12 cellular contexts compared by ENCODE assay signal in genomic region chr2:177598321-177598922, GRCh38.
DNase-seq lines count a peak whose midpoint lies in the region; ATAC-seq, FAIRE-seq and TF ChIP-seq lines count a peak whose summit lies in the region.
"Had no signal": no experiment of that assay in that cellular context is flagged by ENCODE, and none has a peak within 500 bp of the region (broad histone marks: within the 10 kb centered on the region; RNA-seq: fewer than 3 reads in every experiment).

No MANE protein-coding gene starts in this region.

- no peak for TF ChIP-seq EP300 in SK-N-SH (IDR thresholded peaks at IDR 0.05; ENCODE audit: borderline replicate concordance in 1 of 2, low read depth in 1 of 2, low read length in 1 of 2)

- H4K20me1 ChIP-seq in SK-N-SH (ENCODE audit: insufficient read depth) = no peaks in the 10 kb centered on the region

- H3F3A ChIP-seq in SK-N-SH (replicated peaks; ENCODE audit: insufficient read depth) = no peaks in the 10 kb centered on the region

- H3K79me2 ChIP-seq in SK-N-SH (ENCODE audit: insufficient read depth) = no peaks in the 10 kb centered on the region

- H3K27ac ChIP-seq in SK-N-SH (ENCODE audit: low read depth in 2 of 2, low read length in 1 of 2) (peak overlapping the region in 1 of 2 experiments; percentile 43; a peak in 2 of 4 replicates), rectal smooth muscle tissue (ENCODE audit: low read depth, low read length) (peak overlapping the region; percentile 76), Peyer's patch (no peak overlapping the region)
- H3K27ac ChIP-seq: right lobe of liver had no signal

- no peak for DNase-seq in GM12891 (ENCODE audit: insufficient read length, low spot score)
- peak; percentile 35 for DNase-seq in SK-N-SH
- DNase-seq in left cardiac atrium = no peak
- no peak for DNase-seq in kidney tubule cell (ENCODE audit: low spot score)
- DNase-seq in Peyer's patch = no peak
- no peak for DNase-seq in CD14-positive monocyte (ENCODE audit: low spot score)
- DNase-seq in dedifferentiated amniotic fluid mesenchymal stem cell (ENCODE audit: extremely low spot score) = no peak
- DNase-seq: activated CD8-positive, alpha-beta memory T cell treated with anti-CD3 and anti-CD28 coated beads, Interleukin-2, amount 50 U/mL, for 48 hours; NCI-H226; right lobe of liver had no signal

- WGBS in SK-N-SH (ENCODE audit: low lambda C conversion rate) = 46% methylated on average over 4 of the region's 4 CpGs

- TF ChIP-seq CTCF in SK-N-SH (IDR thresholded peaks at IDR 0.05) (no peak), Peyer's patch (IDR thresholded peaks at IDR 0.05) (no peak), CD14-positive monocyte (IDR thresholded peaks at IDR 0.05) (no peak)

- H3K36me3 ChIP-seq in SK-N-SH (replicated peaks in 1 of 2; ENCODE audit: control insufficient read depth in 1 of 2, insufficient read depth in 2 of 2, low read length in 1 of 2) (no peaks in the 10 kb centered on the region), rectal smooth muscle tissue (ENCODE audit: control insufficient read depth, insufficient read depth, low read length) (no peaks in the 10 kb centered on the region), Peyer's patch (no peaks in the 10 kb centered on the region)
- H3K36me3 ChIP-seq: right lobe of liver had no signal

- H3K9ac ChIP-seq in SK-N-SH = no peak overlapping the region
- H3K9ac ChIP-seq in rectal smooth muscle tissue (ENCODE audit: low read length) = no peak overlapping the region

- H3K9me3 Mint-ChIP-seq in CD14-positive monocyte = peaks cover 0 to 6% (median 2%) of the 10 kb centered on the region in 7 donors
- H3K9me3 Mint-ChIP-seq: T-helper 2 cell treated with Interferon-gamma antibody and Interleukin-4, amounts not matched to agents 5 μg/mL and 100 μg/mL, for 36 hours had no signal

- no peak overlapping the region for H3K4me3 Mint-ChIP-seq in CD14-positive monocyte
- H3K4me3 Mint-ChIP-seq: T-helper 2 cell treated with Interferon-gamma antibody and Interleukin-4, amounts not matched to agents 5 μg/mL and 100 μg/mL, for 36 hours had no signal

- H3K4me2 ChIP-seq in SK-N-SH = no peak overlapping the region

- FAIRE-seq in GM12891 (lab: Jason Lieb, UNC) = peak; percentile 23

- TF ChIP-seq POLR2A in GM12891 (IDR thresholded peaks at IDR 0.05; ENCODE audit: low read depth, low read length) (no peak), Peyer's patch (IDR thresholded peaks at IDR 0.05) (no peak)

- peak; percentile 76 to 77 for ATAC-seq in left cardiac atrium

- H3K27me3 Mint-ChIP-seq in CD14-positive monocyte (ENCODE audit: low read depth in 3 of 3) = no peaks in the 10 kb centered on the region

- H3K27ac Mint-ChIP-seq in CD14-positive monocyte = no peak overlapping the region
- H3K27ac Mint-ChIP-seq: T-helper 2 cell treated with Interferon-gamma antibody and Interleukin-4, amounts not matched to agents 5 μg/mL and 100 μg/mL, for 36 hours had no signal

- intact Hi-C loops in left cardiac atrium (cut with DNase I) (no loop called here), CD14-positive monocyte (cut with micrococcal nuclease) (no loop called here)

- H3K4me3 ChIP-seq in SK-N-SH (ENCODE audit: low read depth in 2 of 2, low read length in 1 of 2) (no peak overlapping the region), rectal smooth muscle tissue (ENCODE audit: low read length) (no peak overlapping the region), Peyer's patch (no peak overlapping the region)
- H3K4me3 ChIP-seq: right lobe of liver had no signal

- H3K4me1 Mint-ChIP-seq in CD14-positive monocyte = no peaks in the 10 kb centered on the region

- peaks cover 0 to 21% of the 10 kb centered on the region in 2 experiments; a peak in 3 of 4 replicates for H3K4me1 ChIP-seq in SK-N-SH (ENCODE audit: control insufficient read depth in 1 of 2, insufficient read depth in 2 of 2, low read depth in 1 of 2, low read length in 1 of 2)
- peaks cover 14% of the 10 kb centered on the region for H3K4me1 ChIP-seq in rectal smooth muscle tissue (ENCODE audit: control insufficient read depth, insufficient read depth, low read length)
- peaks cover 0 to 4% (median 0%) of the 10 kb centered on the region in 4 donors for H3K4me1 ChIP-seq in Peyer's patch

- H3K36me3 Mint-ChIP-seq in CD14-positive monocyte = no peaks in the 10 kb centered on the region

- TF ChIP-seq RAD21 in SK-N-SH (IDR thresholded peaks at IDR 0.05; ENCODE audit: low read length) = no peak

- CTCF ChIA-PET in SK-N-SH (lab: Yijun Ruan, JAX) = interaction anchor here (1.0 to 3.5 kb wide), 5 partner anchors 24 to 263 kb away, joined by 3 to 14 read pairs (median 4); no protein-coding TSS in a partner anchor

- POLR2A ChIA-PET in SK-N-SH (lab: Yijun Ruan, JAX) = interaction anchor here (1.4 kb wide), 1 partner anchor 46 kb away, joined by 4 read pairs; a partner anchor contains a TSS

- H2AFZ ChIP-seq in SK-N-SH (ENCODE audit: low read depth) = no peak overlapping the region

- no peaks in the 10 kb centered on the region; the same call in 1 of the 2 replicates for H3K27me3 ChIP-seq in SK-N-SH (ENCODE audit: insufficient read depth)
- H3K27me3 ChIP-seq in rectal smooth muscle tissue (ENCODE audit: control insufficient read depth, insufficient read depth, low read length) = no peaks in the 10 kb centered on the region
- H3K27me3 ChIP-seq in Peyer's patch = no peaks in the 10 kb centered on the region
- H3K27me3 ChIP-seq: right lobe of liver had no signal

- H3K9me2 ChIP-seq in SK-N-SH = no peaks in the 10 kb centered on the region

- no peaks in the 10 kb centered on the region for H3K9me3 ChIP-seq in SK-N-SH
- no peaks in the 10 kb centered on the region for H3K9me3 ChIP-seq in Peyer's patch
- H3K9me3 ChIP-seq: right lobe of liver had no signal

TF ChIP-seq in GM12891, 5 proteins besides CTCF, POLR2A, EP300 and RAD21:
- TF ChIP-seq SPI1 (IDR thresholded peaks at IDR 0.05; ENCODE audit: low read depth, low read length) (no peak), POU2F2 (IDR thresholded peaks at IDR 0.05; ENCODE audit: low read depth, low read length) (no peak), TAF1 (IDR thresholded peaks at IDR 0.05; ENCODE audit: low read depth, low read length) (no peak), PAX5 (IDR thresholded peaks at IDR 0.05; ENCODE audit: insufficient read depth, low read length, severe bottlenecking) (no peak), POLR2AphosphoS5 (IDR thresholded peaks at IDR 0.05; ENCODE audit: low read depth, low read length) (no peak)

TF ChIP-seq in SK-N-SH, 30 proteins besides CTCF, POLR2A, EP300 and RAD21:
- TF ChIP-seq USF2 (IDR thresholded peaks at IDR 0.05; ENCODE audit: borderline replicate concordance, low read depth, low read length) (no peak), ELF1 (IDR thresholded peaks at IDR 0.05) (no peak), TAF1 (IDR thresholded peaks at IDR 0.05; ENCODE audit: borderline replicate concordance, low read depth, low read length) (no peak), RXRA (IDR thresholded peaks at IDR 0.05; ENCODE audit: borderline replicate concordance, low read depth) (no peak), TEAD4 (IDR thresholded peaks at IDR 0.05; ENCODE audit: borderline replicate concordance, insufficient read depth) (no peak), MXI1 (IDR thresholded peaks at IDR 0.05; ENCODE audit: low read depth, low read length) (peak; percentile 31; the same call in 1 of the 2 replicates)
TF ChIP-seq in SK-N-SH: peak in this region for 1.
